In the genomic region with DNA sequence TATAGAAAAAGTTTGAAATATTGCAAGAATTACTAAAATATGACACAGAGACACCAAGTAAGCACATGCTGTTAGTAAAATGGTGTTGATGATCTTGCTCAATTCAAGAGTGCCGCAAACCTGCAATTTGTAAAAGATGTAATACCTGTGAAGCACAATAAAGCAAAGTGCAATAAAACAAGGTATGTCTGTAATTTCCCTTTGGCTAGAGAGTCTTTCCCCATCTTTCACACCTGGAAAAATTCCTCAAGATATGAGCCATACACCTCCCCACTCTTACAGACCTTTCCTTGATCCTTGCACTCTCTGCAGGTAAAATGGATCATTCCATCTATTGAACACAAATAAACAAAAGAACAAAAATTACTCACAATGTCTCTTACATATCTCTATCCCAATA, we compare ENCODE assay signal across 25 cellular contexts.
DNase-seq lines count a peak whose midpoint lies in the region; ATAC-seq, FAIRE-seq and TF ChIP-seq lines count a peak whose summit lies in the region.
"Had no signal": no experiment of that assay in that cellular context is flagged by ENCODE, and none has a peak within 500 bp of the region (broad histone marks: within the 10 kb centered on the region; RNA-seq: fewer than 3 reads in every experiment).

No MANE protein-coding gene starts in this region.

- H3K79me1 ChIP-seq in trophoblast cell (ENCODE audit: low read length) = peaks cover 7% of the 10 kb centered on the region

- H4K20me1 ChIP-seq in mammary epithelial cell (ENCODE audit: insufficient read depth, low read length) = no peaks in the 10 kb centered on the region
- no peaks in the 10 kb centered on the region for H4K20me1 ChIP-seq in keratinocyte (ENCODE audit: control insufficient read depth, extremely low read depth, insufficient read depth, low read length)
- H4K20me1 ChIP-seq: BLaER1 had no signal

- no peak for FAIRE-seq in keratinocyte (lab: Jason Lieb, UNC)
- FAIRE-seq: A204.1, D721Med, GM12878, GM18507 had no signal

- WGBS in mammary epithelial cell (ENCODE audit: low coverage, missing lambda C conversion rate) = 88% methylated on average over 1 of the region's 1 CpG
- no CpG with 5 or more reads among the region's 1 CpG for WGBS in trophoblast cell (ENCODE audit: extremely low coverage, insufficient coverage, insufficient read length)

- H3K79me2 ChIP-seq in mammary epithelial cell (ENCODE audit: insufficient read depth, low read length) = no peaks in the 10 kb centered on the region
- no peaks in the 10 kb centered on the region for H3K79me2 ChIP-seq in keratinocyte (ENCODE audit: control insufficient read depth, insufficient read depth, low read length)
- H3K79me2 ChIP-seq in trophoblast cell (ENCODE audit: control insufficient read depth, insufficient read depth, low read length, poor library complexity) = no peaks in the 10 kb centered on the region

- no peak overlapping the region for H3K4me3 Mint-ChIP-seq in activated T-cell treated with anti-CD3 and anti-CD28 coated beads, Interleukin-2, amount 50 U/mL, for 72 hours
- H3K4me3 Mint-ChIP-seq: B cell; CD4-positive, CD25-positive, alpha-beta regulatory T cell; CD8-positive, alpha-beta T cell; GM23338; H9; HFFc6 had no signal

- H3K27ac Mint-ChIP-seq in activated T-cell treated with anti-CD3 and anti-CD28 coated beads, Interleukin-2, amount 50 U/mL, for 72 hours = no peak overlapping the region
- H3K27ac Mint-ChIP-seq: B cell; CD8-positive, alpha-beta T cell; GM23338; H9; HFFc6 had no signal

- H3K27ac ChIP-seq in mammary epithelial cell (ENCODE audit: insufficient read depth, low read depth, low read length) (no peak overlapping the region), breast epithelium (no peak overlapping the region), epithelial cell of prostate (peak overlapping the region; percentile 25), keratinocyte (ENCODE audit: control insufficient read depth, insufficient read depth, low read length) (no peak overlapping the region), trophoblast cell (ENCODE audit: low read depth, low read length) (no peak overlapping the region)
- H3K27ac ChIP-seq: 22Rv1, BLaER1, C4-2B had no signal

- no peak overlapping the region for H3K18ac ChIP-seq in trophoblast cell (ENCODE audit: low read length)

- H3K4ac ChIP-seq in trophoblast cell (ENCODE audit: low read depth, low read length) = no peak overlapping the region

- CTCF ChIA-PET in mammary epithelial cell (lab: Charles Lee; ENCODE audit: low non-redundant PET) = no interaction called here

- H2BK120ac ChIP-seq in trophoblast cell (ENCODE audit: insufficient read depth, low read length, poor library complexity) = no peak overlapping the region

- no peaks in the 10 kb centered on the region for H3K27me3 ChIP-seq in mammary epithelial cell (ENCODE audit: insufficient read depth, low read length)
- no peaks in the 10 kb centered on the region for H3K27me3 ChIP-seq in breast epithelium
- H3K27me3 ChIP-seq in keratinocyte (ENCODE audit: control insufficient read depth, extremely low read depth, insufficient read depth, low read length) = no peaks in the 10 kb centered on the region
- H3K27me3 ChIP-seq in trophoblast cell (ENCODE audit: insufficient read depth, low read length) = no peaks in the 10 kb centered on the region
- H3K27me3 ChIP-seq: BLaER1 had no signal

- peaks cover 3 to 6% of the 10 kb centered on the region in 2 donors for H3K9me3 Mint-ChIP-seq in activated T-cell treated with anti-CD3 and anti-CD28 coated beads, Interleukin-2, amount 50 U/mL, for 72 hours

- no peak overlapping the region for H3K14ac ChIP-seq in trophoblast cell (ENCODE audit: low read length)

- no peak overlapping the region for H3K4me3 ChIP-seq in mammary epithelial cell (replicated peaks in 1 of 3; ENCODE audit: insufficient read depth in 1 of 3, low read depth in 2 of 3, low read length in 3 of 3)
- H3K4me3 ChIP-seq in breast epithelium = no peak overlapping the region
- no peak overlapping the region for H3K4me3 ChIP-seq in keratinocyte (ENCODE audit: control insufficient read depth in 2 of 3, extremely low read depth in 1 of 3, insufficient read depth in 2 of 3, low read depth in 1 of 3, low read length in 3 of 3)
- no peak overlapping the region for H3K4me3 ChIP-seq in trophoblast cell (ENCODE audit: low read depth, low read length)
- H3K4me3 ChIP-seq: BLaER1, GM12878, GM23338 had no signal

- no peaks in the 10 kb centered on the region for H3K27me3 Mint-ChIP-seq in activated T-cell treated with anti-CD3 and anti-CD28 coated beads, Interleukin-2, amount 50 U/mL, for 72 hours (ENCODE audit: low read depth)
- H3K27me3 Mint-ChIP-seq: B cell; CD4-positive, CD25-positive, alpha-beta regulatory T cell had no signal

- H4K12ac ChIP-seq in trophoblast cell (ENCODE audit: low read depth, low read length) = no peak overlapping the region

- H3K4me1 ChIP-seq in mammary epithelial cell (ENCODE audit: insufficient read depth, low read length) (no peaks in the 10 kb centered on the region), breast epithelium (no peaks in the 10 kb centered on the region), keratinocyte (ENCODE audit: control insufficient read depth, extremely low read depth, insufficient read depth, low read length) (no peaks in the 10 kb centered on the region), trophoblast cell (ENCODE audit: control insufficient read depth in 1 of 2, insufficient read depth in 2 of 2, low read length in 2 of 2) (peaks cover 3 to 5% of the 10 kb centered on the region in 2 experiments)
- H3K4me1 ChIP-seq: BLaER1 had no signal

- H2AK5ac ChIP-seq in trophoblast cell (ENCODE audit: low read length) = no peak overlapping the region

- no peak overlapping the region for H3K4me2 ChIP-seq in mammary epithelial cell (ENCODE audit: insufficient read depth, low read depth, low read length)
- no peak overlapping the region for H3K4me2 ChIP-seq in keratinocyte (ENCODE audit: control insufficient read depth, extremely low read depth, insufficient read depth, low read depth, low read length)
- no peak overlapping the region for H3K4me2 ChIP-seq in trophoblast cell (ENCODE audit: low read length)
- H3K4me2 ChIP-seq: BLaER1, GM23338 had no signal

- no peaks in the 10 kb centered on the region for H3K4me1 Mint-ChIP-seq in activated T-cell treated with anti-CD3 and anti-CD28 coated beads, Interleukin-2, amount 50 U/mL, for 72 hours (ENCODE audit: low read depth)
- H3K4me1 Mint-ChIP-seq: B cell; CD4-positive, CD25-positive, alpha-beta regulatory T cell had no signal

- no peaks in the 10 kb centered on the region for H3K9me1 ChIP-seq in keratinocyte (ENCODE audit: control insufficient read depth, extremely low read depth, insufficient read depth, low read length)

- H3K9ac ChIP-seq in mammary epithelial cell (ENCODE audit: insufficient read depth, low read length) (no peak overlapping the region), keratinocyte (ENCODE audit: control insufficient read depth, extremely low read depth, insufficient read depth, low read length) (no peak overlapping the region), trophoblast cell (ENCODE audit: low read length) (no peak overlapping the region)
- H3K9ac ChIP-seq: BLaER1 had no signal

- DNase-seq in mammary epithelial cell (peak; percentile 36), breast epithelium (ENCODE audit: low spot score in 2 of 2) (no peak), epithelial cell of prostate (ENCODE audit: low read depth, low spot score) (peak; percentile 22), keratinocyte (ENCODE audit: low read depth, low spot score) (peak; percentile 23), trophoblast cell (peak; percentile 51 to 89), NCI-H2107 (lab: John Stamatoyannopoulos, UW) (no peak)
- no peak for DNase-seq in activated T-cell treated with anti-CD3 and anti-CD28 coated beads, Interleukin-2, amount 50 U/mL, for 72 hours
- DNase-seq: CD4-positive, CD25-positive, alpha-beta regulatory T cell; CD8-positive, alpha-beta T cell; DMS 273 treated with DMSO at 0.1 percent for 48 hours; DMS79; EL; GDM1; H9; HFFc6 had no signal

- no peak overlapping the region for H4K91ac ChIP-seq in trophoblast cell (ENCODE audit: low read depth, low read length)

- TF ChIP-seq POLR2A in breast epithelium (IDR thresholded peaks at IDR 0.05) = no peak

- no TSS peak for BruUV-seq in mammary epithelial cell (replicated peaks; lab: Mats Ljungman, UMichigan)

- no peak overlapping the region for H2BK12ac ChIP-seq in trophoblast cell (ENCODE audit: low read length)

- intact Hi-C loops in mammary epithelial cell (cut with micrococcal nuclease) = no loop called here
- intact Hi-C loops in breast epithelium (cut with DNase I; ENCODE audit: low total_unique reads) = no loop called here

- TF ChIP-seq CTCF in mammary epithelial cell (conservative IDR thresholded peaks at IDR 0.05 in 1 of 2, IDR thresholded peaks at IDR 0.05 in 1 of 2; ENCODE audit: extremely low read depth in 1 of 2, insufficient read depth in 1 of 2, low read depth in 1 of 2, low read length in 2 of 2) = no peak
- no peak for TF ChIP-seq CTCF in breast epithelium (IDR thresholded peaks at IDR 0.05)
- no peak for TF ChIP-seq CTCF in keratinocyte (optimal IDR thresholded peaks at IDR 0.05 in 1 of 3, IDR thresholded peaks at IDR 0.05 in 1 of 3, conservative IDR thresholded peaks at IDR 0.05 in 1 of 3; ENCODE audit: extremely low read depth in 1 of 3, insufficient read depth in 2 of 3, low read length in 3 of 3)

- no peak overlapping the region for H4K8ac ChIP-seq in trophoblast cell (ENCODE audit: low read depth, low read length)

- ATAC-seq in GM18498 (IDR thresholded peaks at IDR 0.05; ENCODE audit: unreplicated experiment) = no peak
- no peak for ATAC-seq in activated T-cell treated with anti-CD3 and anti-CD28 coated beads, Interleukin-2, amount 50 U/mL, for 72 hours (replicated peaks in 1 of 2)
- ATAC-seq: CD8-positive, alpha-beta T cell; GM12878; GM23338 had no signal

- H3K9me3 ChIP-seq in mammary epithelial cell (replicated peaks; ENCODE audit: insufficient read depth, low read length) = no peaks in the 10 kb centered on the region
- H3K9me3 ChIP-seq in breast epithelium = peaks cover 5 to 10% of the 10 kb centered on the region in 2 donors
- no peaks in the 10 kb centered on the region for H3K9me3 ChIP-seq in keratinocyte (ENCODE audit: control insufficient read depth, low read depth, low read length)
- H3K9me3 ChIP-seq in trophoblast cell (ENCODE audit: insufficient read depth, low read depth, low read length) = no peaks in the 10 kb centered on the region

- in situ Hi-C loops in mammary epithelial cell (cut with MboI; ENCODE audit: low sequenced_read_pairs in 2 of 2) = no loop called here

- H2AFZ ChIP-seq in mammary epithelial cell (ENCODE audit: low read depth, low read length) = no peak overlapping the region
- H2AFZ ChIP-seq in keratinocyte (ENCODE audit: control insufficient read depth, low read length) = no peak overlapping the region
- H2AFZ ChIP-seq in trophoblast cell (ENCODE audit: insufficient read depth, low read length, poor library complexity) = no peak overlapping the region
- H2AFZ ChIP-seq: GM23338 had no signal

- H3K23ac ChIP-seq in trophoblast cell (ENCODE audit: low read length) = no peak overlapping the region

- no peak overlapping the region for H2BK5ac ChIP-seq in trophoblast cell (ENCODE audit: low read depth, low read length, poor library complexity)

- H3K36me3 ChIP-seq in mammary epithelial cell (ENCODE audit: insufficient read depth, low read length) (no peaks in the 10 kb centered on the region), breast epithelium (no peaks in the 10 kb centered on the region), keratinocyte (ENCODE audit: control insufficient read depth in 2 of 2, extremely low read depth in 1 of 2, insufficient read depth in 2 of 2, low read length in 2 of 2) (no peaks in the 10 kb centered on the region), trophoblast cell (ENCODE audit: control insufficient read depth in 1 of 2, insufficient read depth in 2 of 2, low read length in 2 of 2) (no peaks in the 10 kb centered on the region)
- H3K36me3 ChIP-seq: BLaER1 had no signal

- H3K36me3 Mint-ChIP-seq in activated T-cell treated with anti-CD3 and anti-CD28 coated beads, Interleukin-2, amount 50 U/mL, for 72 hours (ENCODE audit: insufficient read depth in 2 of 2) = peaks cover 0 to 1% of the 10 kb centered on the region in 2 donors
- H3K36me3 Mint-ChIP-seq: CD4-positive, CD25-positive, alpha-beta regulatory T cell; CD8-positive, alpha-beta T cell had no signal

- dilution Hi-C loops in mammary epithelial cell (cut with HindIII; ENCODE audit: low sequenced_read_pairs) = no loop called here
- dilution Hi-C loops in keratinocyte (cut with MboI; ENCODE audit: extremely low pct_ligation_motif_present, low sequenced_read_pairs) = no loop called here

Comparison
In these comparisons a context has a peak if more than half of its experiments do, and no peak if none do; other contexts are left out.
1. DNase-seq: peak in mammary epithelial cell (single experiment), epithelial cell of prostate (single experiment), keratinocyte (single experiment) and trophoblast cell (2 of 2); none in breast epithelium (0 of 2), NCI-H2107 (single experiment) and activated T-cell treated with anti-CD3 and anti-CD28 coated beads, Interleukin-2, amount 50 U/mL, for 72 hours (0 of 2).